Comparison of ENCODE assay signal across 24 cellular contexts in genomic region chr20:15927893-15928650, GRCh38.
DNase-seq lines count a peak whose midpoint lies in the region; ATAC-seq and TF ChIP-seq lines count a peak whose summit lies in the region.
"Had no signal": no experiment of that assay in that cellular context is flagged by ENCODE, and none has a peak within 500 bp of the region (broad histone marks: within the 10 kb centered on the region; RNA-seq: fewer than 3 reads in every experiment).

No MANE protein-coding gene starts in this region.

- no peak overlapping the region for H3K4me2 ChIP-seq in mammary epithelial cell (ENCODE audit: insufficient read depth, low read depth, low read length)

- DNase-seq in MCF 10A (ENCODE audit: unreplicated experiment) (no peak), mammary epithelial cell (no peak), adipocyte (ENCODE audit: low read depth) (peak; percentile 57), myocyte (ENCODE audit: low read depth) (peak; percentile 12), tibial artery (no peak), head of caudate nucleus (no peak)
- DNase-seq: Calu3; CD8-positive, alpha-beta memory T cell; EL; GF-D8; Karpas-422; MM.1S; NCI-H1048; NCI-H1417 treated with DMSO at 0.1 percent for 48 hours; NCI-H187; NCI-H446; NCI-H526; OCI-M1; Right ventricle myocardium superior had no signal

- H3K27me3 ChIP-seq in mammary epithelial cell (ENCODE audit: insufficient read depth, low read length): no peaks in the 10 kb centered on the region
- no peaks in the 10 kb centered on the region for H3K27me3 ChIP-seq in adipocyte (replicated peaks; ENCODE audit: control insufficient read depth, insufficient read depth, low read length)
- H3K27me3 ChIP-seq in tibial artery: no peaks in the 10 kb centered on the region

- H3K4me3 ChIP-seq in mammary epithelial cell (replicated peaks in 1 of 3; ENCODE audit: insufficient read depth in 1 of 3, low read depth in 2 of 3, low read length in 3 of 3): no peak overlapping the region
- H3K4me3 ChIP-seq in adipocyte (ENCODE audit: low read length): no peak overlapping the region
- no peak overlapping the region for H3K4me3 ChIP-seq in tibial artery

- H3K4me1 ChIP-seq in mammary epithelial cell (ENCODE audit: insufficient read depth, low read length) (peaks cover 12% of the 10 kb centered on the region), adipocyte (ENCODE audit: control insufficient read depth, insufficient read depth, low read length) (peaks cover 22% of the 10 kb centered on the region), tibial artery (peaks cover 0 to 17% (median 13%) of the 10 kb centered on the region in 4 donors)

- H3K27ac ChIP-seq in mammary epithelial cell (ENCODE audit: insufficient read depth, low read depth, low read length): no peak overlapping the region
- no peak overlapping the region for H3K27ac ChIP-seq in tibial artery
- H3K27ac ChIP-seq: 22Rv1, C4-2B had no signal

- BruUV-seq in MCF 10A (replicated peaks; lab: Mats Ljungman, UMichigan) (no TSS peak), mammary epithelial cell (replicated peaks; lab: Mats Ljungman, UMichigan) (no TSS peak)

- CTCF ChIA-PET in MCF 10A (lab: Yijun Ruan, JAX): interaction anchor here (0.5 to 1.8 kb wide), 11 partner anchors 88 to 1591 kb away, joined by 3 to 7 read pairs (median 3); partner anchors contain the start of gene FLRT3
- CTCF ChIA-PET in mammary epithelial cell (lab: Charles Lee; ENCODE audit: low non-redundant PET): interaction anchor here (0.7 kb wide), 1 partner anchor 228 kb away, joined by 4 read pairs; no protein-coding TSS in a partner anchor

- no peaks in the 10 kb centered on the region for H3K9me3 Mint-ChIP-seq in MCF 10A (ENCODE audit: unreplicated experiment)

- dilution Hi-C loops in mammary epithelial cell (cut with HindIII; ENCODE audit: low sequenced_read_pairs): no loop called here

- no peak for TF ChIP-seq CTCF in MCF 10A (IDR thresholded peaks at IDR 0.05; ENCODE audit: unreplicated experiment)
- no peak for TF ChIP-seq CTCF in mammary epithelial cell (conservative IDR thresholded peaks at IDR 0.05 in 1 of 2, IDR thresholded peaks at IDR 0.05 in 1 of 2; ENCODE audit: extremely low read depth in 1 of 2, insufficient read depth in 1 of 2, low read depth in 1 of 2, low read length in 2 of 2)
- no peak for TF ChIP-seq CTCF in tibial artery (IDR thresholded peaks at IDR 0.05)

- no peaks in the 10 kb centered on the region for H3K9me3 ChIP-seq in mammary epithelial cell (replicated peaks; ENCODE audit: insufficient read depth, low read length)
- H3K9me3 ChIP-seq in adipocyte (ENCODE audit: control insufficient read depth, low read length): peaks cover 4% of the 10 kb centered on the region
- no peaks in the 10 kb centered on the region for H3K9me3 ChIP-seq in tibial artery

- H3K9ac ChIP-seq in mammary epithelial cell (ENCODE audit: insufficient read depth, low read length): no peak overlapping the region
- no peak overlapping the region for H3K9ac ChIP-seq in adipocyte (ENCODE audit: low read length)

- intact Hi-C loops in MCF 10A (cut with micrococcal nuclease) (no loop called here), mammary epithelial cell (cut with micrococcal nuclease) (no loop called here), tibial artery (cut with DNase I; ENCODE audit: low total_unique reads) (no loop called here), head of caudate nucleus (cut with DNase I) (no loop called here)

- no peaks in the 10 kb centered on the region for H3K36me3 Mint-ChIP-seq in MCF 10A (ENCODE audit: insufficient read depth, unreplicated experiment)

- H4K20me1 ChIP-seq in mammary epithelial cell (ENCODE audit: insufficient read depth, low read length): no peaks in the 10 kb centered on the region

- no peaks in the 10 kb centered on the region for H3K79me2 ChIP-seq in mammary epithelial cell (ENCODE audit: insufficient read depth, low read length)

- in situ Hi-C loops in mammary epithelial cell (cut with MboI; ENCODE audit: low sequenced_read_pairs in 2 of 2): loop anchor here in 1 of 2 donors (25.0 kb wide), 1 partner anchor 1591 kb away; the partner anchor contains the start of gene FLRT3

- WGBS in mammary epithelial cell (ENCODE audit: low coverage, missing lambda C conversion rate): 93% methylated on average over 3 of the region's 3 CpGs

- peak overlapping the region; percentile 25 for H3K27ac Mint-ChIP-seq in MCF 10A (ENCODE audit: low read depth, unreplicated experiment)
- H3K27ac Mint-ChIP-seq: CD8-positive, alpha-beta memory T cell had no signal

- H3K4me1 Mint-ChIP-seq in MCF 10A (ENCODE audit: insufficient read depth, unreplicated experiment): peaks cover 31% of the 10 kb centered on the region
- H3K4me1 Mint-ChIP-seq: CD8-positive, alpha-beta memory T cell had no signal

- H3K36me3 ChIP-seq in mammary epithelial cell (ENCODE audit: insufficient read depth, low read length) (no peaks in the 10 kb centered on the region), adipocyte (ENCODE audit: control insufficient read depth, insufficient read depth, low read length, severe bottlenecking) (no peaks in the 10 kb centered on the region), tibial artery (no peaks in the 10 kb centered on the region)

- H3K4me3 Mint-ChIP-seq in MCF 10A (ENCODE audit: unreplicated experiment): no peak overlapping the region
- H3K4me3 Mint-ChIP-seq: CD8-positive, alpha-beta memory T cell had no signal

- ATAC-seq in GM18858 (IDR thresholded peaks at IDR 0.05; ENCODE audit: unreplicated experiment) (no peak), HG03280 (IDR thresholded peaks at IDR 0.05; ENCODE audit: unreplicated experiment) (no peak)
- ATAC-seq: HCT116 had no signal

- no peaks in the 10 kb centered on the region for H3K27me3 Mint-ChIP-seq in MCF 10A (ENCODE audit: insufficient read depth, unreplicated experiment)
- H3K27me3 Mint-ChIP-seq: CD8-positive, alpha-beta memory T cell had no signal

- POLR2A ChIA-PET in MCF 10A (lab: Yijun Ruan, JAX): interaction anchor here (0.6 to 1.3 kb wide), 6 partner anchors 97 to 1594 kb away, joined by 3 read pairs; no protein-coding TSS in a partner anchor

- no peak overlapping the region for H2AFZ ChIP-seq in mammary epithelial cell (ENCODE audit: low read depth, low read length)

Comparison
In these comparisons a context has a peak if more than half of its experiments do, and no peak if none do; other contexts are left out.
1. DNase-seq: peak in adipocyte (single experiment) and myocyte (single experiment); none in MCF 10A (single experiment), mammary epithelial cell (single experiment), tibial artery (0 of 2) and head of caudate nucleus (0 of 42).